In the genomic region with DNA sequence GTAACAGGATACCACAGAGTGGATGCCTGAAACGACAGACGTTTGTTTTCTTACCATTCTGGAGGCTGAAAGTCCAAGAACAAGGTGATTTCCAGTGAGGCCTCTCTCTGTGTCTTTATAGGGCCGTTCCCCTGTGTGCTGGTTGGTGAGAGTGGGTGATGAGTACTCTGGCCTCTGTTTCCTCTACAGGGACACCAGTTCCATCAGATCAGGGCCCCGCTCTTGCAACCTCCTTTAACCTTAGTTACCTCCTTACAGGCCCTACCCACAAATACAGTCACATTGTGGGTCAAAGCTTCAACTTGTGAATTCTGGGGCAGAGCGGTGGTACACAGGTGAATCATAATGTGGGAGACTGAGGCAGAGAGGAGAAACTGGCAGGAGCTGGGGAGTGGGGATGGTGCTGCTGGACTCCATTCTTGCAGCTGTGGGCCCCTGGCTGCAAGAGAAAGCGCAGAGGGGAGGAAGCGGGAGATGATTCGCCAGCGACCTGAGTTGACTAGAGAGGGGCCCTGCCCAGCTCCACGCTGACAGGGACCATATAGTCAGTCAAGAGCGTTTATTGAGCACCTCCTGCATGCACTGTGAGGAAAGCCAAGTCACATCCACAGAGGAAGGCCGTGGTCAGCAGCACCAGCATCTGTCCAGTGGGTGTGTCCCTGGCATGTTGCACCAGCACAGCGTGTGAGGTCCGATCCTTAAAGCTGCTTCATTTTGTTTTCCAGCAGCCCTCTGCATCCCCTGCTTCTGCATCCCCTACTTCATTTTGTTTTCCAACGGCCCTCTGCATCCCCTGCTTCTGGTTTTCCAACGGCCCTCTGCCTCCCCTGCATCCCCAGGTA, we compare ENCODE assay signal across 21 cellular contexts.
"Had no signal": no experiment of that assay in that cellular context is flagged by ENCODE, and none has a peak within 500 bp of the region (broad histone marks: within the 10 kb centered on the region; RNA-seq: fewer than 3 reads in every experiment).

No MANE protein-coding gene starts in this region.

- DNase-seq: activated CD4-positive, alpha-beta T cell treated with anti-CD3 and anti-CD28 coated beads, Interleukin-2, amount 10 ng/mL, durations not matched to agents 24 days and 14 days; activated CD8-positive, alpha-beta T cell treated with anti-CD3 and anti-CD28 coated beads, Interleukin-2, amount 10 ng/mL, durations not matched to agents 7 days and 5 days; activated naive CD4-positive, alpha-beta T cell; activated T-cell treated with anti-CD3 and anti-CD28 coated beads for 4 hours; anterior cingulate cortex; brain microvascular endothelial cell; effector memory CD8-positive, alpha-beta T cell; left colon; mammary epithelial cell; mucosa of descending colon; occipital lobe; right cardiac atrium; stimulated activated naive CD8-positive, alpha-beta T cell treated with anti-CD3 and anti-CD28 coated beads, Interleukin-15, amount 100 ng/mL, for 72 hours; testis; upper lobe of right lung had no signal

- H3K4me1 Mint-ChIP-seq: activated CD4-positive, alpha-beta T cell treated with anti-CD3 and anti-CD28 coated beads, Interleukin-2, amount 10 ng/mL, durations not matched to agents 24 days and 14 days; naive thymus-derived CD8-positive, alpha-beta T cell; stimulated activated naive CD8-positive, alpha-beta T cell treated with anti-CD3 and anti-CD28 coated beads, Interleukin-15, amount 100 ng/mL, for 72 hours; WTC11 had no signal

- H3K4me1 ChIP-seq: heart left ventricle, testis, upper lobe of right lung had no signal

- H3K9me3 ChIP-seq: heart left ventricle, mucosa of descending colon, testis, upper lobe of right lung had no signal

- H3K4me3 Mint-ChIP-seq: activated CD4-positive, alpha-beta T cell treated with anti-CD3 and anti-CD28 coated beads, Interleukin-2, amount 10 ng/mL, durations not matched to agents 24 days and 14 days; activated CD8-positive, alpha-beta T cell treated with anti-CD3 and anti-CD28 coated beads, Interleukin-2, amount 10 ng/mL, durations not matched to agents 7 days and 5 days; dendritic cell treated with granulocyte-macrophage colony-stimulating factor and Interleukin-4, amounts not matched to agents 40 ng/mL and 50 ng/mL, for 4 days; effector memory CD8-positive, alpha-beta T cell; naive thymus-derived CD8-positive, alpha-beta T cell; stimulated activated naive CD8-positive, alpha-beta T cell treated with anti-CD3 and anti-CD28 coated beads, Interleukin-15, amount 100 ng/mL, for 72 hours; WTC11 had no signal

- H3K36me3 Mint-ChIP-seq: naive thymus-derived CD8-positive, alpha-beta T cell; WTC11 had no signal

- H3K27me3 ChIP-seq: brain microvascular endothelial cell, testis had no signal

- H3K27ac Mint-ChIP-seq: activated CD4-positive, alpha-beta T cell treated with anti-CD3 and anti-CD28 coated beads, Interleukin-2, amount 10 ng/mL, durations not matched to agents 24 days and 14 days; activated CD8-positive, alpha-beta T cell treated with anti-CD3 and anti-CD28 coated beads, Interleukin-2, amount 10 ng/mL, durations not matched to agents 7 days and 5 days; dendritic cell treated with granulocyte-macrophage colony-stimulating factor and Interleukin-4, amounts not matched to agents 40 ng/mL and 50 ng/mL, for 4 days; effector memory CD8-positive, alpha-beta T cell; naive thymus-derived CD8-positive, alpha-beta T cell; progenitor cell of endocrine pancreas; WTC11 had no signal

- H3K9me3 Mint-ChIP-seq: activated CD4-positive, alpha-beta T cell treated with anti-CD3 and anti-CD28 coated beads, Interleukin-2, amount 10 ng/mL, durations not matched to agents 24 days and 14 days; dendritic cell treated with granulocyte-macrophage colony-stimulating factor and Interleukin-4, amounts not matched to agents 40 ng/mL and 50 ng/mL, for 4 days; effector memory CD8-positive, alpha-beta T cell; stimulated activated naive CD8-positive, alpha-beta T cell treated with anti-CD3 and anti-CD28 coated beads, Interleukin-15, amount 100 ng/mL, for 72 hours; WTC11 had no signal

- H3K27ac ChIP-seq: brain microvascular endothelial cell, epithelial cell of prostate, heart left ventricle, testis, upper lobe of right lung had no signal

- ATAC-seq: activated CD8-positive, alpha-beta T cell treated with anti-CD3 and anti-CD28 coated beads, Interleukin-2, amount 10 ng/mL, durations not matched to agents 7 days and 5 days; effector memory CD8-positive, alpha-beta T cell; heart left ventricle; left colon; mucosa of descending colon; naive thymus-derived CD8-positive, alpha-beta T cell; right cardiac atrium; stimulated activated naive CD8-positive, alpha-beta T cell treated with anti-CD3 and anti-CD28 coated beads, Interleukin-15, amount 100 ng/mL, for 72 hours; upper lobe of right lung; WTC11 had no signal

- H3K27me3 Mint-ChIP-seq: activated CD4-positive, alpha-beta T cell treated with anti-CD3 and anti-CD28 coated beads, Interleukin-2, amount 10 ng/mL, durations not matched to agents 24 days and 14 days; dendritic cell treated with granulocyte-macrophage colony-stimulating factor and Interleukin-4, amounts not matched to agents 40 ng/mL and 50 ng/mL, for 4 days had no signal
